Comparison of ENCODE assay signal across 8 cellular contexts in genomic region chr19:51339687-51340656, GRCh38. TPM values are rescaled to one million over a fixed set of nuclear protein-coding genes. Genes with fewer than 3 reads are reported as not detected.
DNase-seq lines count a peak whose midpoint lies in the region; ATAC-seq, FAIRE-seq and TF ChIP-seq lines count a peak whose summit lies in the region.

No MANE protein-coding gene starts in this region.

- TF ChIP-seq POLR2A in GM12892 (IDR thresholded peaks at IDR 0.05; ENCODE audit: low read depth, low read length) (peak; percentile 55; the same call in 1 of the 2 replicates), lower leg skin (IDR thresholded peaks at IDR 0.05) (no peak)

- intact Hi-C loops in lower leg skin (cut with DNase I; ENCODE audit: low total_unique reads), result no loop called here

- peak; percentile 45 for ATAC-seq in HG02840 (IDR thresholded peaks at IDR 0.05; ENCODE audit: low FRiP score, unreplicated experiment)

- TF ChIP-seq CTCF in lower leg skin (IDR thresholded peaks at IDR 0.05), result no peak

- peak; percentile 92 for DNase-seq in GM12892 (ENCODE audit: insufficient read length)
- DNase-seq in NCI-H526 treated with DMSO at 0.1 percent for 48 hours (lab: John Stamatoyannopoulos, UW), result peak; percentile 89
- DNase-seq in activated CD4-positive, alpha-beta T cell treated with anti-CD3 and anti-CD28 coated beads, Interleukin-2, amount 50 U/mL, for 48 hours, result peak; percentile 99
- peak; percentile 76 to 98 for DNase-seq in dermis microvascular lymphatic vessel endothelial cell (ENCODE audit: low read depth in 2 of 2)
- DNase-seq in lower leg skin (ENCODE audit: low spot score in 2 of 2), result peak; percentile 99 to 100
- peak; percentile 92 for DNase-seq in stimulated activated CD4-positive, alpha-beta T cell treated with anti-CD3 and anti-CD28 coated beads, Interleukin-4, amount 100 ng/mL, for 1 hour
- DNase-seq in NCI-H1105 (lab: John Stamatoyannopoulos, UW), result no peak

- 1 to 2% methylated on average over 76 to 85 of the region's 107 CpGs for WGBS in lower leg skin, 2 donors

- FAIRE-seq in GM12892 (lab: Jason Lieb, UNC), result peak; percentile 84

- H3K4me3 ChIP-seq in lower leg skin (ENCODE audit: low read depth, poor library complexity, severe bottlenecking), result peak overlapping the region; percentile 26

RNA-seq across cellular contexts. Expression of gene VSIG10L, which starts 2.0 kb away (rescaled TPM):
- polyA plus RNA-seq in GM12892 (2012; ENCODE audit: missing spikeins), result 0.28 TPM
- total RNA-seq in dermis microvascular lymphatic vessel endothelial cell (0.13 TPM in 2 replicates), lower leg skin (10 to 100 TPM; 31.0 to 42.9 (median 39.5) TPM)

RNA-seq across cellular contexts. Expression of gene ETFB, which starts 26.2 kb away (rescaled TPM):
- 65.3 TPM for polyA plus RNA-seq in GM12892 (2012; ENCODE audit: missing spikeins)
- total RNA-seq in dermis microvascular lymphatic vessel endothelial cell (73.6 and 75.7 TPM in 2 replicates), lower leg skin (10 to 100 TPM; 52.5 to 79.2 (median 74.5) TPM)

RNA-seq across cellular contexts. Expression of gene IGLON5, which starts 28.5 kb away (rescaled TPM):
- not detected for polyA plus RNA-seq in GM12892 (2012; ENCODE audit: missing spikeins)
- not detected in 2 replicates for total RNA-seq in dermis microvascular lymphatic vessel endothelial cell
- under 1 TPM in 1 of 4 donors, not detected in 3; 0.27 TPM for total RNA-seq in lower leg skin

RNA-seq across cellular contexts. Expression of gene CLDND2, which starts 28.8 kb away (rescaled TPM):
- polyA plus RNA-seq in GM12892 (2012; ENCODE audit: missing spikeins), result 0.59 TPM
- not detected in 2 replicates for total RNA-seq in dermis microvascular lymphatic vessel endothelial cell
- total RNA-seq in lower leg skin, result 1 to 10 TPM in 1 of 4 donors, not detected in 3; 1.8 TPM

RNA-seq across cellular contexts. Expression of gene NKG7, which starts 32.5 kb away (rescaled TPM):
- 8.2 TPM for polyA plus RNA-seq in GM12892 (2012; ENCODE audit: missing spikeins)
- total RNA-seq in dermis microvascular lymphatic vessel endothelial cell (not detected in 2 replicates), lower leg skin (1 to 10 TPM in 1 of 4 donors, not detected in 3; 1.3 TPM)

Comparison
In these comparisons a context has a peak if more than half of its experiments do, and no peak if none do; other contexts are left out.
1. RNA of gene VSIG10L, which starts 2.0 kb away (total RNA-seq): 31.0 to 42.9 TPM in lower leg skin; 0.13 TPM in dermis microvascular lymphatic vessel endothelial cell; every median in the first group is over 10 times any median in the second.